In the genomic region with DNA sequence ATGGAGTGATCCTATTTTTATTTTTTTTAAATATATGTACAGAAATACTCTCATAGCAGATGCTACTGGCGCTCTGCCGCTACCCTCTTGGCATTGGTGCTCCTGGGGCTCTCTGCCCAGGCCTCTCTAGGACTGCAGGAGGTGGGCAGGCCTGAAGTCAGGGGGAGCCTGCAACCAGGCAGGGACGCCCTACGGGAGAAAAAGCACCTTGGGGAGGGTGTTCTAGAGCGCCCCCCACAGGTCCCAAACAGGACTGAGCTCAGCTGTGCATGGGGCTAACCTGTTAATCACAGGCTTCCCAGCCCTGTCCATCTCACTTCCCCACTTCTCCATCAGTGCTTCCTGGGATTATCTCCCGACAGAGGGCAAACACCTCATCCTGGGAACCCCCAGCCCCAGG, we compare ENCODE assay signal across 14 cellular contexts.
DNase-seq lines count a peak whose midpoint lies in the region; ATAC-seq, FAIRE-seq and TF ChIP-seq lines count a peak whose summit lies in the region.
"Had no signal": no experiment of that assay in that cellular context is flagged by ENCODE, and none has a peak within 500 bp of the region (broad histone marks: within the 10 kb centered on the region; RNA-seq: fewer than 3 reads in every experiment).

No MANE protein-coding gene starts in this region.

- no peaks in the 10 kb centered on the region for H3F3A ChIP-seq in neural cell (ENCODE audit: insufficient read depth, low read length, poor library complexity, severe bottlenecking)

- no peaks in the 10 kb centered on the region for H3K79me2 ChIP-seq in neural cell (replicated peaks; ENCODE audit: insufficient read depth, low read length)

- no peaks in the 10 kb centered on the region for H3K9me3 ChIP-seq in neural cell (ENCODE audit: low read length)
- H3K9me3 ChIP-seq: MG63 had no signal

- no peaks in the 10 kb centered on the region for H4K20me1 ChIP-seq in neural cell (ENCODE audit: insufficient read depth)

- H3K4me2 ChIP-seq in neural cell (ENCODE audit: low read length): no peak overlapping the region

- no peak for ATAC-seq in GM18861 (IDR thresholded peaks at IDR 0.05; ENCODE audit: unreplicated experiment)

- DNase-seq in GM12864 (ENCODE audit: low read depth) (no peak), HuH-7.5 (ENCODE audit: low spot score) (peak; percentile 10), bronchial epithelial cell (ENCODE audit: low read depth) (no peak), putamen (ENCODE audit: low spot score) (no peak), NCI-H2196 (lab: John Stamatoyannopoulos, UW; ENCODE audit: unreplicated experiment) (no peak)
- DNase-seq: activated T-cell treated with anti-CD3 and anti-CD28 coated beads, Interleukin-2, amount 50 U/mL, for 24 hours; amniotic stem cell; CD4-positive, alpha-beta memory T cell; effector CD8-positive, alpha-beta T cell; MG63; NCI-H2171; OCI-M1 had no signal

- no peak for FAIRE-seq in bronchial epithelial cell (lab: Jason Lieb, UNC)

- H3K36me3 ChIP-seq in bronchial epithelial cell (ENCODE audit: control insufficient read depth, insufficient read depth, low read length) (no peaks in the 10 kb centered on the region), neural cell (ENCODE audit: insufficient read depth, low read length) (no peaks in the 10 kb centered on the region)
- H3K36me3 ChIP-seq: MG63 had no signal

- no peak overlapping the region for H3K27ac ChIP-seq in neural cell (ENCODE audit: low read length)

- H3K9me2 ChIP-seq in neural cell (ENCODE audit: insufficient read depth, low read length): no peaks in the 10 kb centered on the region

- no peak for TF ChIP-seq RAD21 in neural cell (conservative IDR thresholded peaks at IDR 0.05)

- no peak for TF ChIP-seq EP300 in neural cell (conservative IDR thresholded peaks at IDR 0.05; ENCODE audit: poor library complexity, severe bottlenecking)

- no peak overlapping the region for H3K9ac ChIP-seq in neural cell (ENCODE audit: low read length)

- peak; percentile 47 for TF ChIP-seq CTCF in GM12864 (IDR thresholded peaks at IDR 0.05; ENCODE audit: low read depth, low read length, missing control alignments)
- peak; percentile 29 for TF ChIP-seq CTCF in bronchial epithelial cell (IDR thresholded peaks at IDR 0.05; ENCODE audit: insufficient read depth, low read length, severe bottlenecking)
- TF ChIP-seq CTCF in neural cell (IDR thresholded peaks at IDR 0.05; ENCODE audit: poor library complexity, severe bottlenecking): no peak

- H3K4me3 ChIP-seq in GM12864 (ENCODE audit: low read depth, low read length): no peak overlapping the region
- no peak overlapping the region for H3K4me3 ChIP-seq in bronchial epithelial cell (ENCODE audit: low read depth, low read length)
- peak overlapping the region; percentile 41 for H3K4me3 ChIP-seq in neural cell (ENCODE audit: low read length)
- H3K4me3 ChIP-seq: MG63 had no signal

- H3K27me3 ChIP-seq in bronchial epithelial cell (ENCODE audit: control insufficient read depth, insufficient read depth, low read length) (no peaks in the 10 kb centered on the region), neural cell (ENCODE audit: insufficient read depth, low read depth, low read length) (no peaks in the 10 kb centered on the region)
- H3K27me3 ChIP-seq: MG63 had no signal

- H2AFZ ChIP-seq in neural cell (ENCODE audit: low read depth, low read length): no peak overlapping the region

TF ChIP-seq in neural cell, 6 proteins besides CTCF, POLR2A, EP300 and RAD21:
- TF ChIP-seq TAF1 (IDR thresholded peaks at IDR 0.05; ENCODE audit: low read depth): no peak
- no peak for TF ChIP-seq POLR2AphosphoS5 (IDR thresholded peaks at IDR 0.05)
- TF ChIP-seq MXI1 (conservative IDR thresholded peaks at IDR 0.05; ENCODE audit: poor library complexity, severe bottlenecking): no peak
- TF ChIP-seq, protein P1, sequence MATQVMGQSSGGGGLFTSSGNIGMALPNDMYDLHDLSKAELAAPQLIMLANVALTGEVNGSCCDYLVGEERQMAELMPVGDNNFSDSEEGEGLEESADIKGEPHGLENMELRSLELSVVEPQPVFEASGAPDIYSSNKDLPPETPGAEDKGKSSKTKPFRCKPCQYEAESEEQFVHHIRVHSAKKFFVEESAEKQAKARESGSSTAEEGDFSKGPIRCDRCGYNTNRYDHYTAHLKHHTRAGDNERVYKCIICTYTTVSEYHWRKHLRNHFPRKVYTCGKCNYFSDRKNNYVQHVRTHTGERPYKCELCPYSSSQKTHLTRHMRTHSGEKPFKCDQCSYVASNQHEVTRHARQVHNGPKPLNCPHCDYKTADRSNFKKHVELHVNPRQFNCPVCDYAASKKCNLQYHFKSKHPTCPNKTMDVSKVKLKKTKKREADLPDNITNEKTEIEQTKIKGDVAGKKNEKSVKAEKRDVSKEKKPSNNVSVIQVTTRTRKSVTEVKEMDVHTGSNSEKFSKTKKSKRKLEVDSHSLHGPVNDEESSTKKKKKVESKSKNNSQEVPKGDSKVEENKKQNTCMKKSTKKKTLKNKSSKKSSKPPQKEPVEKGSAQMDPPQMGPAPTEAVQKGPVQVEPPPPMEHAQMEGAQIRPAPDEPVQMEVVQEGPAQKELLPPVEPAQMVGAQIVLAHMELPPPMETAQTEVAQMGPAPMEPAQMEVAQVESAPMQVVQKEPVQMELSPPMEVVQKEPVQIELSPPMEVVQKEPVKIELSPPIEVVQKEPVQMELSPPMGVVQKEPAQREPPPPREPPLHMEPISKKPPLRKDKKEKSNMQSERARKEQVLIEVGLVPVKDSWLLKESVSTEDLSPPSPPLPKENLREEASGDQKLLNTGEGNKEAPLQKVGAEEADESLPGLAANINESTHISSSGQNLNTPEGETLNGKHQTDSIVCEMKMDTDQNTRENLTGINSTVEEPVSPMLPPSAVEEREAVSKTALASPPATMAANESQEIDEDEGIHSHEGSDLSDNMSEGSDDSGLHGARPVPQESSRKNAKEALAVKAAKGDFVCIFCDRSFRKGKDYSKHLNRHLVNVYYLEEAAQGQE (IDR thresholded peaks at IDR 0.05; ENCODE audit: borderline replicate concordance): no peak
- no peak for TF ChIP-seq SMC3 (conservative IDR thresholded peaks at IDR 0.05; ENCODE audit: poor library complexity)
- no peak for TF ChIP-seq EZH2 (IDR thresholded peaks at IDR 0.05; ENCODE audit: borderline replicate concordance, insufficient read depth, low read length, poor library complexity, severe bottlenecking)
TF ChIP-seq in neural cell: peak in this region for 0.
